ENCODE assay signal across 1 cellular context in the genomic region with DNA sequence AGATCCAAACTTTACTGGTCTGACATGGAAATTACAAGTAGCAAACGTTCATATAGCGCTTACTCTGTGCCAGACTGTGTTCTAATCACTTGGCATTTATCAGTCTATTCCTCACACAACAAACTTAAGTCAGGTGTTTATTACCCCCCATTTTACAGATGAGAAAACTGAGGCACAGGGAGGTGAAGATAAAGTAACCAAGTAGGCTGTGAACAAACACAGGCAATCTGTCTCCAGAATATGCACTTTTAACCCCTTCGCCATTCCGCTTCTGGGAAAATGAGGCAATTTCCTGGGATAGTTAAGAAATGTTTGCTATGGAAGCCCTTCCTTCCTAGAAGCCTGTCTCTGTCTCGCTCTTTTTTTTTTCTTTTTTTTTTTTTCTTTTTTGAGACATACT.
TF ChIP-seq lines count a peak whose summit lies in the region.

No MANE protein-coding gene starts in this region.

TF ChIP-seq in K562, 482 proteins besides CTCF, POLR2A, EP300 and RAD21:
- TF ChIP-seq RBM25 (IDR thresholded peaks at IDR 0.05; ENCODE audit: low read depth, low read length, severe bottlenecking) (peak; percentile 91), BRF1 (IDR thresholded peaks at IDR 0.05; ENCODE audit: borderline replicate concordance, extremely low read depth, insufficient read length) (no peak), SIRT6 (IDR thresholded peaks at IDR 0.05; ENCODE audit: low read depth, low read length) (no peak), BCOR (IDR thresholded peaks at IDR 0.05) (peak; percentile 80; the same call in 1 of the 2 replicates), TAF1 (IDR thresholded peaks at IDR 0.05; ENCODE audit: control insufficient read depth, extremely low read depth, insufficient read depth, low read length, severe bottlenecking) (no peak), ARNT (IDR thresholded peaks at IDR 0.05) (no peak), CEBPG (CRISPR knock-in tag; IDR thresholded peaks at IDR 0.05) (no peak), CEBPG (tag; conservative IDR thresholded peaks at IDR 0.05 in 1 of 2, IDR thresholded peaks at IDR 0.05 in 1 of 2) (peak in 1 of 2 experiments; percentile 78; a peak in 2 of 4 replicates), ADNP (tag; IDR thresholded peaks at IDR 0.05) (peak; percentile 85), KDM1A (IDR thresholded peaks at IDR 0.05) (peak in 1 of 2 experiments; percentile 67; a peak in 2 of 4 replicates), RCOR1 (IDR thresholded peaks at IDR 0.05; ENCODE audit: borderline replicate concordance in 1 of 2, low read depth in 2 of 2, low read length in 2 of 2) (0 out of 4 replicates have a peak, but pooled peaks of 1 of the 2 experiments have one; percentile 23)
- TF ChIP-seq, protein P1, sequence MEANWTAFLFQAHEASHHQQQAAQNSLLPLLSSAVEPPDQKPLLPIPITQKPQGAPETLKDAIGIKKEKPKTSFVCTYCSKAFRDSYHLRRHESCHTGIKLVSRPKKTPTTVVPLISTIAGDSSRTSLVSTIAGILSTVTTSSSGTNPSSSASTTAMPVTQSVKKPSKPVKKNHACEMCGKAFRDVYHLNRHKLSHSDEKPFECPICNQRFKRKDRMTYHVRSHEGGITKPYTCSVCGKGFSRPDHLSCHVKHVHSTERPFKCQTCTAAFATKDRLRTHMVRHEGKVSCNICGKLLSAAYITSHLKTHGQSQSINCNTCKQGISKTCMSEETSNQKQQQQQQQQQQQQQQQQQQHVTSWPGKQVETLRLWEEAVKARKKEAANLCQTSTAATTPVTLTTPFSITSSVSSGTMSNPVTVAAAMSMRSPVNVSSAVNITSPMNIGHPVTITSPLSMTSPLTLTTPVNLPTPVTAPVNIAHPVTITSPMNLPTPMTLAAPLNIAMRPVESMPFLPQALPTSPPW (CRISPR knock-in tag; IDR thresholded peaks at IDR 0.05): no peak
